Comparison of ENCODE assay signal across 36 cellular contexts in genomic region chr19:31470952-31471351, GRCh38.
"Had no signal": no experiment of that assay in that cellular context is flagged by ENCODE, and none has a peak within 500 bp of the region (broad histone marks: within the 10 kb centered on the region; RNA-seq: fewer than 3 reads in every experiment).

No MANE protein-coding gene starts in this region.

- H3K4me1 ChIP-seq: adrenal gland, body of pancreas, breast epithelium had no signal

- ATAC-seq: activated CD8-positive, alpha-beta T cell treated with anti-CD3 and anti-CD28 coated beads for 36 hours; activated naive CD4-positive, alpha-beta T cell treated with anti-CD3 and anti-CD28 coated beads, Interleukin-2, amount 50 U/mL, for 72 hours; activated T-cell treated with anti-CD3 and anti-CD28 coated beads, Interleukin-2, amount 50 U/mL, for 4 hours; activated T-cell treated with anti-CD3 and anti-CD28 coated beads, Interleukin-2, amount 50 U/mL, for 72 hours; activated T-helper 17 cell treated with anti-CD3 and anti-CD28 coated beads, Interleukin-2, amount 50 U/mL, for 72 hours; body of pancreas had no signal

- H3K4me1 Mint-ChIP-seq: activated B cell treated with CpG ODN at 0.5 μM for 24 hours; activated CD4-positive, alpha-beta T cell treated with anti-CD3 and anti-CD28 coated beads, Interleukin-2, amount 10 ng/mL, durations not matched to agents 24 days and 14 days; activated naive CD8-positive, alpha-beta T cell treated with anti-CD3 and anti-CD28 coated beads for 36 hours; activated T-helper 17 cell treated with anti-CD3 and anti-CD28 coated beads, Interleukin-2, amount 50 U/mL, for 72 hours had no signal

- DNase-seq: activated B cell treated with CpG ODN at 0.5 μM for 24 hours; activated CD4-positive, alpha-beta memory T cell treated with anti-CD3 and anti-CD28 coated beads for 36 hours; activated CD4-positive, alpha-beta T cell treated with anti-CD3 and anti-CD28 coated beads for 4 hours; activated CD4-positive, alpha-beta T cell treated with anti-CD3 and anti-CD28 coated beads, Interleukin-2, amount 50 U/mL, for 1 hour; activated CD4-positive, alpha-beta T cell treated with anti-CD3 and anti-CD28 coated beads, Interleukin-2, amount 50 U/mL, for 4 hours; activated CD4-positive, CD25-positive, alpha-beta regulatory T cell treated with anti-CD3 and anti-CD28 coated beads, Interleukin-2, amount 50 U/mL, for 72 hours; activated CD8-positive, alpha-beta memory T cell treated with anti-CD3 and anti-CD28 coated beads, Interleukin-2, amount 50 U/mL, for 4 hours; activated CD8-positive, alpha-beta T cell treated with anti-CD3 and anti-CD28 coated beads for 36 hours; activated effector memory CD4-positive, alpha-beta T cell treated with anti-CD3 and anti-CD28 coated beads, Interleukin-2, amount 50 U/mL, for 16 hours; activated gamma-delta T cell treated with Interleukin-2 at 50 U/mL for 16 hours; activated naive CD4-positive, alpha-beta T cell; activated naive CD4-positive, alpha-beta T cell treated with anti-CD3 and anti-CD28 coated beads for 36 hours; activated naive CD4-positive, alpha-beta T cell treated with anti-CD3 and anti-CD28 coated beads, Interleukin-2, amount 50 U/mL, for 16 hours; activated naive CD8-positive, alpha-beta T cell treated with anti-CD3 and anti-CD28 coated beads for 36 hours; activated T-cell treated with anti-CD3 and anti-CD28 coated beads for 4 hours; activated T-cell treated with anti-CD3 and anti-CD28 coated beads, Interleukin-2, amount 50 U/mL, for 1 hour; activated T-cell treated with anti-CD3 and anti-CD28 coated beads, Interleukin-2, amount 50 U/mL, for 4 hours; activated T-cell treated with anti-CD3 and anti-CD28 coated beads, Interleukin-2, amount 50 U/mL, for 72 hours; adrenal gland; amniotic stem cell; aorta; body of pancreas; brain microvascular endothelial cell; central memory CD4-positive, alpha-beta T cell; T-helper 1 cell; T-helper 9 cell had no signal

- H3K27ac ChIP-seq: adrenal gland, body of pancreas, brain microvascular endothelial cell, breast epithelium, VCaP had no signal

- FAIRE-seq: astrocyte, TTC549 had no signal

- H3K36me3 Mint-ChIP-seq: activated CD4-positive, alpha-beta memory T cell treated with anti-CD3 and anti-CD28 coated beads for 36 hours; activated naive CD4-positive, alpha-beta T cell treated with anti-CD3 and anti-CD28 coated beads, Interleukin-2, amount 50 U/mL, for 72 hours; activated naive CD8-positive, alpha-beta T cell treated with anti-CD3 and anti-CD28 coated beads for 36 hours had no signal

- H3K36me3 ChIP-seq: adrenal gland, brain microvascular endothelial cell, breast epithelium had no signal

- H3K9me3 Mint-ChIP-seq: activated CD4-positive, alpha-beta memory T cell treated with anti-CD3 and anti-CD28 coated beads for 36 hours; activated CD4-positive, alpha-beta T cell treated with anti-CD3 and anti-CD28 coated beads, Interleukin-2, amount 10 ng/mL, durations not matched to agents 24 days and 14 days; activated CD8-positive, alpha-beta T cell treated with anti-CD3 and anti-CD28 coated beads for 36 hours; activated naive CD4-positive, alpha-beta T cell treated with anti-CD3 and anti-CD28 coated beads for 36 hours; activated naive CD4-positive, alpha-beta T cell treated with anti-CD3 and anti-CD28 coated beads, Interleukin-2, amount 50 U/mL, for 72 hours; activated T-cell treated with anti-CD3 and anti-CD28 coated beads, Interleukin-2, amount 50 U/mL, for 4 hours; activated T-cell treated with anti-CD3 and anti-CD28 coated beads, Interleukin-2, amount 50 U/mL, for 72 hours; activated T-helper 1 cell treated with anti-CD3 and anti-CD28 coated beads, Interleukin-12 subunit alpha, Interleukin-12 subunit beta, Interleukin-2, Interleukin-4 antibody, amounts not matched to agents 30 ng/mL and 10 ng/mL and 1 ng/mL, durations not matched to agents 14 hours and 24 hours and 36 hours; activated T-helper 17 cell treated with anti-CD3 and anti-CD28 coated beads, Interleukin-2, amount 50 U/mL, for 72 hours; T-helper 1 cell treated with Interleukin-12 subunit alpha and Interleukin-12 subunit beta and Interleukin-4 antibody, amounts not matched to agents 30 μg/mL and 1 μg/mL, for 36 hours; T-helper 2 cell treated with Interferon-gamma antibody and Interleukin-4, amounts not matched to agents 5 μg/mL and 100 μg/mL, for 36 hours had no signal

- H3K4me3 ChIP-seq: adrenal gland, body of pancreas, breast epithelium had no signal

- H3K27ac Mint-ChIP-seq: activated B cell treated with CpG ODN at 0.5 μM for 24 hours; activated CD4-positive, alpha-beta memory T cell treated with anti-CD3 and anti-CD28 coated beads for 36 hours; activated CD4-positive, alpha-beta T cell treated with anti-CD3 and anti-CD28 coated beads, Interleukin-2, amount 10 ng/mL, durations not matched to agents 24 days and 14 days; activated CD8-positive, alpha-beta T cell treated with anti-CD3 and anti-CD28 coated beads for 36 hours; activated naive CD4-positive, alpha-beta T cell treated with anti-CD3 and anti-CD28 coated beads for 36 hours; activated naive CD4-positive, alpha-beta T cell treated with anti-CD3 and anti-CD28 coated beads, Interleukin-2, amount 50 U/mL, for 72 hours; activated naive CD8-positive, alpha-beta T cell treated with anti-CD3 and anti-CD28 coated beads for 36 hours; activated T-cell treated with anti-CD3 and anti-CD28 coated beads, Interleukin-2, amount 50 U/mL, for 72 hours; activated T-helper 1 cell treated with anti-CD3 and anti-CD28 coated beads, Interleukin-12 subunit alpha, Interleukin-12 subunit beta, Interleukin-2, Interleukin-4 antibody, amounts not matched to agents 30 ng/mL and 10 ng/mL and 1 ng/mL, durations not matched to agents 14 hours and 24 hours and 36 hours; activated T-helper 17 cell treated with anti-CD3 and anti-CD28 coated beads, Interleukin-2, amount 50 U/mL, for 72 hours; T-helper 1 cell treated with Interleukin-12 subunit alpha and Interleukin-12 subunit beta and Interleukin-4 antibody, amounts not matched to agents 30 μg/mL and 1 μg/mL, for 36 hours; T-helper 2 cell treated with Interferon-gamma antibody and Interleukin-4, amounts not matched to agents 5 μg/mL and 100 μg/mL, for 36 hours had no signal

- H3K27me3 ChIP-seq: adrenal gland, body of pancreas, brain microvascular endothelial cell had no signal

- H3K4me3 Mint-ChIP-seq: activated B cell treated with CpG ODN at 0.5 μM for 24 hours; activated CD4-positive, alpha-beta memory T cell treated with anti-CD3 and anti-CD28 coated beads for 36 hours; activated CD4-positive, alpha-beta T cell treated with anti-CD3 and anti-CD28 coated beads, Interleukin-2, amount 10 ng/mL, durations not matched to agents 24 days and 14 days; activated CD8-positive, alpha-beta T cell treated with anti-CD3 and anti-CD28 coated beads for 36 hours; activated naive CD4-positive, alpha-beta T cell treated with anti-CD3 and anti-CD28 coated beads for 36 hours; activated naive CD8-positive, alpha-beta T cell treated with anti-CD3 and anti-CD28 coated beads for 36 hours; activated T-cell treated with anti-CD3 and anti-CD28 coated beads, Interleukin-2, amount 50 U/mL, for 4 hours; activated T-cell treated with anti-CD3 and anti-CD28 coated beads, Interleukin-2, amount 50 U/mL, for 72 hours; activated T-helper 1 cell treated with anti-CD3 and anti-CD28 coated beads, Interleukin-12 subunit alpha, Interleukin-12 subunit beta, Interleukin-2, Interleukin-4 antibody, amounts not matched to agents 30 ng/mL and 10 ng/mL and 1 ng/mL, durations not matched to agents 14 hours and 24 hours and 36 hours; activated T-helper 17 cell treated with anti-CD3 and anti-CD28 coated beads, Interleukin-2, amount 50 U/mL, for 72 hours; T-helper 1 cell treated with Interleukin-12 subunit alpha and Interleukin-12 subunit beta and Interleukin-4 antibody, amounts not matched to agents 30 μg/mL and 1 μg/mL, for 36 hours; T-helper 2 cell treated with Interferon-gamma antibody and Interleukin-4, amounts not matched to agents 5 μg/mL and 100 μg/mL, for 36 hours had no signal

- H3K9me3 ChIP-seq: adrenal gland, body of pancreas, breast epithelium had no signal
